In the genomic region with DNA sequence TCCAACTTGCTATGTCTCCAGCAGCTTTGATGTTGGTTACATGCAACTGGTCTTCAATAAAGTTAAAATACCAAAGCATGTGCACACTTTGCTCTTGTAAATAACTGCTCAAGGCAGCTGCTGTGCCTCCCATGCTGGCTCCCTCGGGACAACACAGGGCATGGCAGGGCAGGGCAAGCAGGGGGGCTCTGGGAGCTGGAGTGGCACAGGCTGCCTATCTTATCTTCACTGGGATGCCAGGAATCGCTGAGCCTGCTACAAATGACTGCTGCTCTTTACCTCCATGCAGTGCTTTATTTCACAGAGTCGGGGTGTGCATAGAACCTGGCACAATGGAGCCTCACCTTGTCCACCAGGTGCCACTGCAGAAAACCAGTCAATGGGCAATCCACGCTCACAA, we compare ENCODE assay signal across 11 cellular contexts.
"Had no signal": no experiment of that assay in that cellular context is flagged by ENCODE, and none has a peak within 500 bp of the region (broad histone marks: within the 10 kb centered on the region; RNA-seq: fewer than 3 reads in every experiment).

No MANE protein-coding gene starts in this region.

- H3K36me3 ChIP-seq: adrenal gland had no signal

- DNase-seq: activated CD4-positive, alpha-beta T cell treated with anti-CD3 and anti-CD28 coated beads, Interleukin-2, amount 50 U/mL, for 1 hour; activated CD4-positive, CD25-positive, alpha-beta regulatory T cell; activated naive CD4-positive, alpha-beta T cell treated with anti-CD3 and anti-CD28 coated beads, Interleukin-2, amount 10 ng/mL, durations not matched to agents 7 days and 5 days; activated T-cell treated with anti-CD3 and anti-CD28 coated beads for 4 hours; immature natural killer cell; natural killer cell; T-helper 2 cell had no signal

- ATAC-seq: natural killer cell had no signal

- H3K27ac ChIP-seq: tibial nerve had no signal

- H3K4me3 ChIP-seq: adrenal gland, mucosa of descending colon, smooth muscle cell, tibial nerve had no signal

- H3K9me3 ChIP-seq: adrenal gland, mucosa of descending colon, tibial nerve had no signal

- H3K27me3 ChIP-seq: adrenal gland, tibial nerve had no signal
